In genomic region chr9:96021616-96022444, GRCh38 we compare ENCODE assay signal across 8 cellular contexts.
DNase-seq lines count a peak whose midpoint lies in the region; ATAC-seq and TF ChIP-seq lines count a peak whose summit lies in the region.

No MANE protein-coding gene starts in this region.

- H3K79me2 ChIP-seq in neural cell (replicated peaks; ENCODE audit: insufficient read depth, low read length), result no peaks in the 10 kb centered on the region

- H3F3A ChIP-seq in neural cell (ENCODE audit: insufficient read depth, low read length, poor library complexity, severe bottlenecking), result no peaks in the 10 kb centered on the region

- DNase-seq in GM12864 (ENCODE audit: low read depth), result no peak
- DNase-seq in fibroblast of pulmonary artery (ENCODE audit: low read depth), result no peak
- no peak for DNase-seq in kidney glomerular epithelial cell (lab: John Stamatoyannopoulos, UW)
- no peak for DNase-seq in activated gamma-delta T cell treated with Interleukin-2 at 50 U/mL for 16 hours

- TF ChIP-seq RAD21 in neural cell (conservative IDR thresholded peaks at IDR 0.05), result no peak

- no peak for TF ChIP-seq CTCF in GM12864 (IDR thresholded peaks at IDR 0.05; ENCODE audit: low read depth, low read length, missing control alignments)
- no peak for TF ChIP-seq CTCF in WI38 (IDR thresholded peaks at IDR 0.05; ENCODE audit: low read depth, low read length)
- TF ChIP-seq CTCF in fibroblast of pulmonary artery (IDR thresholded peaks at IDR 0.05; ENCODE audit: low read length, missing control alignments), result no peak
- no peak for TF ChIP-seq CTCF in neural cell (IDR thresholded peaks at IDR 0.05; ENCODE audit: poor library complexity, severe bottlenecking)

- H3K9me3 ChIP-seq in neural cell (ENCODE audit: low read length), result no peaks in the 10 kb centered on the region

- no peaks in the 10 kb centered on the region for H3K9me2 ChIP-seq in neural cell (ENCODE audit: insufficient read depth, low read length)

- peaks cover 58% of the 10 kb centered on the region for H3K27me3 ChIP-seq in neural cell (ENCODE audit: insufficient read depth, low read depth, low read length)

- peak overlapping the region; percentile 53 for H3K9ac ChIP-seq in neural cell (ENCODE audit: low read length)

- H3K4me3 ChIP-seq in GM12864 (ENCODE audit: low read depth, low read length) (peak overlapping the region; percentile 46), WI38 (ENCODE audit: low read depth, low read length) (peak overlapping the region; percentile 52), fibroblast of pulmonary artery (replicated peaks; ENCODE audit: low read depth, low read length) (peak overlapping the region; percentile 53), neural cell (ENCODE audit: low read length) (peak overlapping the region; percentile 72)

- no peaks in the 10 kb centered on the region for H4K20me1 ChIP-seq in neural cell (ENCODE audit: insufficient read depth)

- no peak for TF ChIP-seq EP300 in neural cell (conservative IDR thresholded peaks at IDR 0.05; ENCODE audit: poor library complexity, severe bottlenecking)

- no peak overlapping the region for H2AFZ ChIP-seq in neural cell (ENCODE audit: low read depth, low read length)

- no peak for ATAC-seq in GM21528 (IDR thresholded peaks at IDR 0.05; ENCODE audit: low FRiP score, unreplicated experiment)
- no peak for ATAC-seq in HG03280 (IDR thresholded peaks at IDR 0.05; ENCODE audit: unreplicated experiment)

- H3K36me3 ChIP-seq in neural cell (ENCODE audit: insufficient read depth, low read length), result no peaks in the 10 kb centered on the region

- no peak overlapping the region for H3K27ac ChIP-seq in neural cell (ENCODE audit: low read length)

- peak overlapping the region; percentile 30 for H3K4me2 ChIP-seq in neural cell (ENCODE audit: low read length)

TF ChIP-seq in neural cell, 6 proteins besides CTCF, POLR2A, EP300 and RAD21:
- peak; percentile 34 for TF ChIP-seq EZH2 (IDR thresholded peaks at IDR 0.05; ENCODE audit: borderline replicate concordance, insufficient read depth, low read length, poor library complexity, severe bottlenecking)
- no peak for TF ChIP-seq REST (IDR thresholded peaks at IDR 0.05; ENCODE audit: borderline replicate concordance)
TF ChIP-seq in neural cell: peak in this region for 1.
